16 cellular contexts compared by ENCODE assay signal in the genomic region with DNA sequence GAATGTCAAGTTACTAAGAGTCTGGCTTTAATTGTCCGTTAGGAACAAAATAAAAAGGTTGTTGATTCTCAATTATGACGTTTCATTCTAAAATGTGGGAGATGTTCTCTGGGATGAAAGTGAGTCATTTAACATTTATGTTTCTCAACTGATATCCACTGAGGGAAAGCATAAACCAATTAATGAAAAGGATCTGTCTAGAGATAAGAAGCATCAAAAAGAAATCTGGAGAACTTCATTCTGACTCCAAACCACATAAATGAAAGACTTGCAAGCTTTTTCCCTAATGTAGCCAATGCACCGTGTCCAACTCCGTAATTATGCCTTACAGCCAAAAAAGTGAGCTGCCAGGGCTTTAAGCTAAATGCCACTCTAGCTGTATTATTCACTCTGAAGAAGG.
DNase-seq lines count a peak whose midpoint lies in the region; ATAC-seq and TF ChIP-seq lines count a peak whose summit lies in the region.
"Had no signal": no experiment of that assay in that cellular context is flagged by ENCODE, and none has a peak within 500 bp of the region (broad histone marks: within the 10 kb centered on the region; RNA-seq: fewer than 3 reads in every experiment).

No MANE protein-coding gene starts in this region.

- H3K36me3 Mint-ChIP-seq in mesothelial cell of epicardium, result no peaks in the 10 kb centered on the region
- H3K36me3 Mint-ChIP-seq in activated CD8-positive, alpha-beta T cell treated with anti-CD3 and anti-CD28 coated beads, Interleukin-2, amount 10 ng/mL, durations not matched to agents 7 days and 5 days (ENCODE audit: low read depth), result no peaks in the 10 kb centered on the region

- POLR2A ChIA-PET in activated CD8-positive, alpha-beta T cell treated with anti-CD3 and anti-CD28 coated beads, Interleukin-2, amount 10 ng/mL, durations not matched to agents 7 days and 5 days (lab: Charles Lee), result no interaction called here

- H3K9me3 ChIP-seq in BE2C, result no peaks in the 10 kb centered on the region
- H3K9me3 ChIP-seq: sigmoid colon, tibial artery had no signal

- TF ChIP-seq CTCF in BE2C (IDR thresholded peaks at IDR 0.05; ENCODE audit: low read depth, low read length) (no peak), choroid plexus epithelial cell (conservative IDR thresholded peaks at IDR 0.05; ENCODE audit: low read depth, low read length) (no peak), mesothelial cell of epicardium (IDR thresholded peaks at IDR 0.05; ENCODE audit: unreplicated experiment) (no peak)

- no peak overlapping the region for H3K4me3 Mint-ChIP-seq in mesothelial cell of epicardium
- H3K4me3 Mint-ChIP-seq in activated CD8-positive, alpha-beta T cell treated with anti-CD3 and anti-CD28 coated beads, Interleukin-2, amount 10 ng/mL, durations not matched to agents 7 days and 5 days, result no peak overlapping the region

- H3K27me3 ChIP-seq in BE2C, result no peaks in the 10 kb centered on the region
- H3K27me3 ChIP-seq: sigmoid colon, tibial artery had no signal

- peaks cover 43% of the 10 kb centered on the region for H3K4me1 ChIP-seq in BE2C

- DNase-seq in BE2C (peak; percentile 50), choroid plexus epithelial cell (ENCODE audit: low read depth) (peak; percentile 52), mesothelial cell of epicardium (ENCODE audit: low spot score in 2 of 2, unreplicated experiment in 2 of 2) (no peak), SW 1271 (lab: John Stamatoyannopoulos, UW) (no peak)
- DNase-seq in Jurkat, Clone E6-1 (ENCODE audit: low read depth, low spot score), result peak; percentile 68
- no peak for DNase-seq in activated CD8-positive, alpha-beta T cell treated with anti-CD3 and anti-CD28 coated beads, Interleukin-2, amount 10 ng/mL, durations not matched to agents 7 days and 5 days
- no peak for DNase-seq in activated CD4-positive, alpha-beta T cell treated with anti-CD3 and anti-CD28 coated beads for 1 hour
- DNase-seq: activated CD4-positive, alpha-beta T cell treated with anti-CD3 and anti-CD28 coated beads, Interleukin-2, amount 50 U/mL, for 48 hours; anterior cingulate cortex; DND-41; NCI-H1417 treated with DMSO at 0.1 percent for 48 hours; NK-92 treated with Interleukin-12 subunit alpha and Interleukin-12 subunit beta, amount 100 ng/mL, for 24 hours; Right ventricle myocardium superior; sigmoid colon; tibial artery had no signal

- peaks cover 40% of the 10 kb centered on the region for H3K4me1 Mint-ChIP-seq in mesothelial cell of epicardium
- H3K4me1 Mint-ChIP-seq in activated CD8-positive, alpha-beta T cell treated with anti-CD3 and anti-CD28 coated beads, Interleukin-2, amount 10 ng/mL, durations not matched to agents 7 days and 5 days (ENCODE audit: low read depth), result no peaks in the 10 kb centered on the region

- CTCF ChIA-PET in activated CD8-positive, alpha-beta T cell treated with anti-CD3 and anti-CD28 coated beads, Interleukin-2, amount 10 ng/mL, durations not matched to agents 7 days and 5 days (lab: Charles Lee), result no interaction called here

- no peaks in the 10 kb centered on the region for H3K27me3 Mint-ChIP-seq in mesothelial cell of epicardium (ENCODE audit: low read depth)
- H3K27me3 Mint-ChIP-seq in activated CD8-positive, alpha-beta T cell treated with anti-CD3 and anti-CD28 coated beads, Interleukin-2, amount 10 ng/mL, durations not matched to agents 7 days and 5 days (ENCODE audit: low read depth), result no peaks in the 10 kb centered on the region

- H3K36me3 ChIP-seq in BE2C, result no peaks in the 10 kb centered on the region
- H3K36me3 ChIP-seq: sigmoid colon, tibial artery had no signal

- H3K9me3 Mint-ChIP-seq in mesothelial cell of epicardium, result no peaks in the 10 kb centered on the region
- no peaks in the 10 kb centered on the region for H3K9me3 Mint-ChIP-seq in activated CD8-positive, alpha-beta T cell treated with anti-CD3 and anti-CD28 coated beads, Interleukin-2, amount 10 ng/mL, durations not matched to agents 7 days and 5 days (ENCODE audit: insufficient read depth)

- H3K27ac Mint-ChIP-seq in mesothelial cell of epicardium, result peak overlapping the region; percentile 43
- no peak overlapping the region for H3K27ac Mint-ChIP-seq in activated CD8-positive, alpha-beta T cell treated with anti-CD3 and anti-CD28 coated beads, Interleukin-2, amount 10 ng/mL, durations not matched to agents 7 days and 5 days

- no peak for ATAC-seq in activated CD8-positive, alpha-beta T cell treated with anti-CD3 and anti-CD28 coated beads, Interleukin-2, amount 10 ng/mL, durations not matched to agents 7 days and 5 days
- ATAC-seq in GM21390 (IDR thresholded peaks at IDR 0.05; ENCODE audit: unreplicated experiment), result no peak

- H3K4me3 ChIP-seq in BE2C (ENCODE audit: low read depth, low read length) (no peak overlapping the region), choroid plexus epithelial cell (ENCODE audit: low read depth, low read length) (no peak overlapping the region)
- no peak overlapping the region for H3K4me3 ChIP-seq in Jurkat, Clone E6-1 (ENCODE audit: low read length)
- H3K4me3 ChIP-seq: sigmoid colon, tibial artery had no signal

Comparison
In these comparisons a context has a peak if more than half of its experiments do, and no peak if none do; other contexts are left out.
1. DNase-seq: peak in BE2C (single experiment), Jurkat, Clone E6-1 (single experiment) and choroid plexus epithelial cell (single experiment); none in mesothelial cell of epicardium (0 of 2), activated CD8-positive, alpha-beta T cell treated with anti-CD3 and anti-CD28 coated beads, Interleukin-2, amount 10 ng/mL, durations not matched to agents 7 days and 5 days (single experiment), SW 1271 (0 of 2) and activated CD4-positive, alpha-beta T cell treated with anti-CD3 and anti-CD28 coated beads for 1 hour (single experiment).